1 cellular context compared by ENCODE assay signal in the genomic region with DNA sequence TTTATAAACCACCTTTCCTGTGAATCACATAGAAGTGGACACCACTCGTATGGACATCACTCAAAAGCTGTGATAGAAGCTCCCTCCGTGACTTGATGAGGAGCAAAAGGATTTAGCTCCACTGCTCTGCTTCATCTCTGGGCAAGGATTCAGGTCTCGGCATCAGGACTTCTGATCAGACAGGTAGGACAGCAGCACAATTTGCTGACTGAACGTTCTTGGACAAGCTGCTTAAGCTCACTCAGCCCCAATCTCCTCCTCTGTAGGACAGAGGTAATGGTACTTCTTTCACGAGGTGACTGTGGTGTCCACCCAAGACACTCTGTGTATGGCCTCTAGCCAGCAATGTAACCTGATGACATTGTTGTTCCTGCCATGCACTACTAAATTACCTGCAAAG.
A peak's percentile ranks its signal among the peaks of the same experiment; 100 is the strongest.
TF ChIP-seq lines count a peak whose summit lies in the region.

No MANE protein-coding gene starts in this region.

TF ChIP-seq in HepG2, 621 proteins besides CTCF, POLR2A, EP300 and RAD21 (continued from another document):
- TF ChIP-seq ZBTB33 (CRISPR knock-in tag; IDR thresholded peaks at IDR 0.05) (no peak), PHF8 (CRISPR knock-in tag; IDR thresholded peaks at IDR 0.05) (no peak), ZNF589 (CRISPR knock-in tag; conservative IDR thresholded peaks at IDR 0.05) (no peak), MAFK (conservative IDR thresholded peaks at IDR 0.05 in 1 of 2, IDR thresholded peaks at IDR 0.05 in 1 of 2; ENCODE audit: low read length in 2 of 2) (peak; percentile 37 to 50; a peak in 2 of 4 replicates), MAFF (IDR thresholded peaks at IDR 0.05; ENCODE audit: low read depth, low read length) (peak; percentile 34; the same call in 1 of the 2 replicates), ZMAT3 (CRISPR knock-in tag; conservative IDR thresholded peaks at IDR 0.05) (no peak)
